1 cellular context compared by ENCODE assay signal in the genomic region with DNA sequence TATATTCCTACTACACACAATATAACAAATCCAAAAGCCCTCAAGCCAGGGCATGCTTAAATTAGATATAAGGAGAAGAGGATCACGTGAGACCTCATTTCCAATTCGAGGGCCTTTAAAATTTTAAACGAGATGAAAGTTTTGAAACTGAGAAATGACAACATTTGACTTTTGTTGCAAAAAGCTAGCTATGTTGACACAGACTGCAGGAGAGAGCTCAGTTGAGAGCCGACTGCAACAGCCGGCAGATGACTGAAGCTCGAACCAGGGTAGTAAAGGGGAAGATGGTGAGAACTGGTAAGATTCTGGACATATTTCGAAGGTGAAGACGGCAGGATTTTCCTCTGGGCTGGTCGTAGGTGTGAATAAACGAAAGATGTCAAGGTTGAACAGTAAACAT.
TF ChIP-seq lines count a peak whose summit lies in the region.

No MANE protein-coding gene starts in this region.

TF ChIP-seq in SK-N-SH, 30 proteins besides CTCF, POLR2A, EP300 and RAD21 (continued from another document):
- TF ChIP-seq, protein P1, sequence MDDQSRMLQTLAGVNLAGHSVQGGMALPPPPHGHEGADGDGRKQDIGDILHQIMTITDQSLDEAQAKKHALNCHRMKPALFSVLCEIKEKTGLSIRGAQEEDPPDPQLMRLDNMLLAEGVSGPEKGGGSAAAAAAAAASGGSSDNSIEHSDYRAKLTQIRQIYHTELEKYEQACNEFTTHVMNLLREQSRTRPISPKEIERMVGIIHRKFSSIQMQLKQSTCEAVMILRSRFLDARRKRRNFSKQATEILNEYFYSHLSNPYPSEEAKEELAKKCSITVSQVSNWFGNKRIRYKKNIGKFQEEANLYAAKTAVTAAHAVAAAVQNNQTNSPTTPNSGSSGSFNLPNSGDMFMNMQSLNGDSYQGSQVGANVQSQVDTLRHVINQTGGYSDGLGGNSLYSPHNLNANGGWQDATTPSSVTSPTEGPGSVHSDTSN (IDR thresholded peaks at IDR 0.05): no peak
- no peak for TF ChIP-seq GATA2 (CRISPR knock-in tag; IDR thresholded peaks at IDR 0.05)
TF ChIP-seq in SK-N-SH: peak in this region for 0.
